Comparison of ENCODE assay signal across 11 cellular contexts in genomic region chr7:18049262-18049661, GRCh38. TPM values are rescaled to one million over a fixed set of nuclear protein-coding genes. Genes with fewer than 3 reads are reported as not detected.
"Had no signal": no experiment of that assay in that cellular context is flagged by ENCODE, and none has a peak within 500 bp of the region (broad histone marks: within the 10 kb centered on the region; RNA-seq: fewer than 3 reads in every experiment).

No MANE protein-coding gene starts in this region.

- ATAC-seq: HCT116, K562 had no signal

- H3K27ac Mint-ChIP-seq: HFFc6 had no signal

- H3K9me3 ChIP-seq: HAP-1 had no signal

- DNase-seq: GM23248, GOT3, H7, HFFc6, IMR-90, KG1 had no signal

- H3K27ac ChIP-seq: GM23248 had no signal

- H3K4me1 ChIP-seq: HAP-1 had no signal

- H3K9me3 Mint-ChIP-seq: HFFc6 had no signal

- H3K4me3 Mint-ChIP-seq: HFFc6 had no signal

- H3K4me3 ChIP-seq: GM23248, HAP-1, K562 had no signal

- FAIRE-seq: K562 had no signal

RNA-seq across cellular contexts. Expression of gene PRPS1L1, which starts 21.6 kb away (rescaled TPM):
- total RNA-seq: GM23248, H4, H7, HFFc6, HT-29, IMR-90, K562 had no signal
- polyA plus RNA-seq: GM23248, IMR-90 had no signal
